15 cellular contexts compared by ENCODE assay signal in the genomic region with DNA sequence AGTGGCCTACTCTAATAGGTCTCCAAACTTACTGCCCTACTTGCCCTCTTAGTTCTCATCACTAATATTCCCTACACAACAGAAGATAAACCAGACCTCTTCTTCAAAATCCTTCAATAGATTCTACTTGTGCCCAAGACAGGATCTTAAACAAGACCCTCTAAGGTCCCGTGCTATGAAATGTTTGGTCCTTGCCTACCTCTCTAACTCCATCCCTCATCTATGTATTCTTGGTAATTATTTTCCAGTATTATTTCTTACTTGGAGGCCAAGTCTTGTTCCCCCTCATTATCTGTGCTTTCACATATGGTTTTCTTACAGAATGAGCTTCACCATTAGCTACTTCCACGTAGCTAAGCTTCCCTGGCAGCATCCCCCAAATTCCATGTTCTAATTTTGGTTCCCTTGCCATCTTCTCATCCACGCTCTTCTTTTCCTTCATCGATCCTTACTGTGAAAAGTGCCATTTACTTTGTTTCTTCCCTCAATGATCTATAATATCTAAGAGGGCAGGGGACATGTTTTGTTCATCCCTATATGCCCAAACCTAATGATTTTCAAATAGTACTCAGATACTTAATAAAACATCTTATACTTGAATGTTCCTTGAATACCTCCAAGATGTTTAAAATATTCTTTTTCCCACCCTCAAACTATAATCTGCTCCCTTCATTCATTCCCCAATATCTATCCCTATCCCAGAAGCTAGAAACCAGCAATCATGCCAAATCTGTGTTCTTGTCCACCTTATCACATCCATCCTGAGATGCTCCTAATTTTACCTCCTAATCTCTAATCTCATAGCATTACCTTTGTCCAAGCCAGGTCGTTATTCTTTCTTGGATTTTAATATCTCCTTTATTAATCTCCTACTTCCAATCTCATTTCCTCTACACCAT. TPM values are rescaled to one million over a fixed set of nuclear protein-coding genes. Genes with fewer than 3 reads are reported as not detected.
DNase-seq lines count a peak whose midpoint lies in the region; ATAC-seq and TF ChIP-seq lines count a peak whose summit lies in the region.
"Had no signal": no experiment of that assay in that cellular context is flagged by ENCODE, and none has a peak within 500 bp of the region (broad histone marks: within the 10 kb centered on the region; RNA-seq: fewer than 3 reads in every experiment).

No MANE protein-coding gene starts in this region.

- no peak for DNase-seq in CD4-positive, CD25-positive, alpha-beta regulatory T cell
- no peak for DNase-seq in GM23338 (ENCODE audit: low spot score)
- DNase-seq in activated naive CD8-positive, alpha-beta T cell treated with anti-CD3 and anti-CD28 coated beads for 36 hours, result no peak
- peak in 2 of 10 donors; percentile 1 to 3 for DNase-seq in naive thymus-derived CD8-positive, alpha-beta T cell
- no peak for DNase-seq in HCEC 1CT
- DNase-seq in COLO668 (lab: John Stamatoyannopoulos, UW; ENCODE audit: unreplicated experiment), result no peak
- DNase-seq in glomerular visceral epithelial cell (ENCODE audit: extremely low spot score), result no peak
- no peak for DNase-seq in RKO (ENCODE audit: low spot score)
- DNase-seq: activated CD4-positive, alpha-beta T cell treated with anti-CD3 and anti-CD28 coated beads, Interleukin-2, amount 50 U/mL, for 1 hour; anterior cingulate cortex; left ventricle myocardium inferior; NCI-H526; posterior cingulate gyrus; SJCRH30; stomach had no signal

- H3K9me3 ChIP-seq in CD4-positive, CD25-positive, alpha-beta regulatory T cell (ENCODE audit: control insufficient read depth in 2 of 2, low read length in 2 of 2), result no peaks in the 10 kb centered on the region
- H3K9me3 ChIP-seq: left ventricle myocardium inferior, SJCRH30, stomach had no signal

- H3F3A ChIP-seq in GM23338 (replicated peaks; ENCODE audit: low read depth), result peaks cover 26% of the 10 kb centered on the region

- POLR2A ChIA-PET in naive thymus-derived CD8-positive, alpha-beta T cell (lab: Charles Lee), result no interaction called here

- peak overlapping the region; percentile 78 for H3K4me3 ChIP-seq in CD4-positive, CD25-positive, alpha-beta regulatory T cell (ENCODE audit: low read depth, low read length)
- peak overlapping the region; percentile 19 for H3K4me3 ChIP-seq in GM23338
- H3K4me3 ChIP-seq: left ventricle myocardium inferior, SJCRH30, stomach had no signal

- H3K27ac ChIP-seq in CD4-positive, CD25-positive, alpha-beta regulatory T cell (ENCODE audit: insufficient read depth, low read length, poor library complexity, severe bottlenecking), result peak overlapping the region; percentile 47
- peak overlapping the region; percentile 42 for H3K27ac ChIP-seq in GM23338 (ENCODE audit: low read depth)
- H3K27ac ChIP-seq: left ventricle myocardium inferior, SJCRH30 had no signal

- H3K9me2 ChIP-seq in GM23338 (ENCODE audit: insufficient read depth), result no peaks in the 10 kb centered on the region

- no peak overlapping the region for H2AFZ ChIP-seq in GM23338

- peaks cover 100% of the 10 kb centered on the region for H3K79me2 ChIP-seq in GM23338 (replicated peaks; ENCODE audit: insufficient read depth)

- no peak for ATAC-seq in CD4-positive, CD25-positive, alpha-beta regulatory T cell (ENCODE audit: low read depth in 2 of 2)
- ATAC-seq in GM23338, result no peak
- no peak for ATAC-seq in naive thymus-derived CD8-positive, alpha-beta T cell

- H3K4me3 Mint-ChIP-seq in CD4-positive, CD25-positive, alpha-beta regulatory T cell, result peak overlapping the region; percentile 19 to 75 (median 48)
- peak overlapping the region; percentile 49 for H3K4me3 Mint-ChIP-seq in GM23338
- peak overlapping the region; percentile 55 for H3K4me3 Mint-ChIP-seq in activated naive CD8-positive, alpha-beta T cell treated with anti-CD3 and anti-CD28 coated beads for 36 hours
- H3K4me3 Mint-ChIP-seq in naive thymus-derived CD8-positive, alpha-beta T cell, result peak overlapping the region in 9 of 10 donors; percentile 2 to 71 (median 55)

- H3K27ac Mint-ChIP-seq in CD4-positive, CD25-positive, alpha-beta regulatory T cell, result peak overlapping the region; percentile 12 to 72 (median 34)
- no peak overlapping the region for H3K27ac Mint-ChIP-seq in GM23338
- peak overlapping the region; percentile 74 for H3K27ac Mint-ChIP-seq in activated naive CD8-positive, alpha-beta T cell treated with anti-CD3 and anti-CD28 coated beads for 36 hours
- peak overlapping the region in 9 of 10 donors; percentile 1 to 82 (median 54) for H3K27ac Mint-ChIP-seq in naive thymus-derived CD8-positive, alpha-beta T cell

- H3K27me3 ChIP-seq in CD4-positive, CD25-positive, alpha-beta regulatory T cell (ENCODE audit: control insufficient read depth, insufficient read depth, low read length), result no peaks in the 10 kb centered on the region
- no peaks in the 10 kb centered on the region for H3K27me3 ChIP-seq in GM23338 (ENCODE audit: insufficient read depth)
- H3K27me3 ChIP-seq: SJCRH30, stomach had no signal

- H3K36me3 ChIP-seq in CD4-positive, CD25-positive, alpha-beta regulatory T cell (ENCODE audit: control insufficient read depth, insufficient read depth, low read length), result peaks cover 81% of the 10 kb centered on the region
- H3K36me3 ChIP-seq in GM23338 (ENCODE audit: insufficient read depth), result peaks cover 83% of the 10 kb centered on the region

- H3K4me1 ChIP-seq in CD4-positive, CD25-positive, alpha-beta regulatory T cell (ENCODE audit: control insufficient read depth, insufficient read depth, low read length, poor library complexity, severe bottlenecking), result peaks cover 93% of the 10 kb centered on the region
- H3K4me1 ChIP-seq in GM23338 (ENCODE audit: insufficient read depth), result peaks cover 22% of the 10 kb centered on the region; the same call in 1 of the 2 replicates

- no peaks in the 10 kb centered on the region for H3K9me3 Mint-ChIP-seq in CD4-positive, CD25-positive, alpha-beta regulatory T cell
- H3K9me3 Mint-ChIP-seq in GM23338, result no peaks in the 10 kb centered on the region
- H3K9me3 Mint-ChIP-seq in activated naive CD8-positive, alpha-beta T cell treated with anti-CD3 and anti-CD28 coated beads for 36 hours, result no peaks in the 10 kb centered on the region
- no peaks in the 10 kb centered on the region for H3K9me3 Mint-ChIP-seq in naive thymus-derived CD8-positive, alpha-beta T cell

- peaks cover 54 to 91% (median 70%) of the 10 kb centered on the region in 4 donors for H3K4me1 Mint-ChIP-seq in CD4-positive, CD25-positive, alpha-beta regulatory T cell
- H3K4me1 Mint-ChIP-seq in GM23338, result peaks cover 63% of the 10 kb centered on the region
- H3K4me1 Mint-ChIP-seq in activated naive CD8-positive, alpha-beta T cell treated with anti-CD3 and anti-CD28 coated beads for 36 hours, result peaks cover 77% of the 10 kb centered on the region
- peaks cover 40 to 88% (median 80%) of the 10 kb centered on the region in 4 donors for H3K4me1 Mint-ChIP-seq in naive thymus-derived CD8-positive, alpha-beta T cell

- H4K20me1 ChIP-seq in GM23338 (replicated peaks; ENCODE audit: insufficient read depth), result peaks cover 88% of the 10 kb centered on the region

- no peaks in the 10 kb centered on the region for H3K27me3 Mint-ChIP-seq in CD4-positive, CD25-positive, alpha-beta regulatory T cell
- H3K27me3 Mint-ChIP-seq in GM23338 (ENCODE audit: insufficient read depth, low read depth, poor library complexity), result peaks cover 14% of the 10 kb centered on the region
- H3K27me3 Mint-ChIP-seq in activated naive CD8-positive, alpha-beta T cell treated with anti-CD3 and anti-CD28 coated beads for 36 hours, result no peaks in the 10 kb centered on the region
- no peaks in the 10 kb centered on the region for H3K27me3 Mint-ChIP-seq in naive thymus-derived CD8-positive, alpha-beta T cell

- peaks cover 58% of the 10 kb centered on the region for H3K36me3 Mint-ChIP-seq in CD4-positive, CD25-positive, alpha-beta regulatory T cell
- peaks cover 97% of the 10 kb centered on the region for H3K36me3 Mint-ChIP-seq in GM23338 (ENCODE audit: low read depth)
- peaks cover 83% of the 10 kb centered on the region for H3K36me3 Mint-ChIP-seq in activated naive CD8-positive, alpha-beta T cell treated with anti-CD3 and anti-CD28 coated beads for 36 hours
- H3K36me3 Mint-ChIP-seq in naive thymus-derived CD8-positive, alpha-beta T cell, result peaks cover 4 to 96% (median 33%) of the 10 kb centered on the region in 3 donors

- peak overlapping the region; percentile 65 for H3K4me2 ChIP-seq in GM23338

- no peak for TF ChIP-seq CTCF in GM23338 (conservative IDR thresholded peaks at IDR 0.05; ENCODE audit: low read depth in 2 of 2)

TF ChIP-seq in GM23338, 12 proteins besides CTCF, POLR2A, EP300 and RAD21 (continues in another document):
- TF ChIP-seq STAT1 (IDR thresholded peaks at IDR 0.05; ENCODE audit: unreplicated experiment), result no peak

RNA-seq across cellular contexts. Expression of gene HNRNPC, which starts 10.1 kb away (rescaled TPM):
- 582 TPM for total RNA-seq in CD4-positive, CD25-positive, alpha-beta regulatory T cell
- 100 to 1,000 TPM; 752 to 840 (median 794) TPM for polyA plus RNA-seq in CD4-positive, CD25-positive, alpha-beta regulatory T cell
- 1,259 and 1,323 TPM in 2 replicates for total RNA-seq in GM23338 (2014; rRNA removed; shearing (Covaris generic))
- 1,257 and 1,296 TPM in 2 replicates for polyA plus RNA-seq in GM23338 (2016; fragmentation: Nextera tagmentation; extraction: Ambion mirVana)
- total RNA-seq in activated naive CD8-positive, alpha-beta T cell treated with anti-CD3 and anti-CD28 coated beads for 36 hours, result 1,000 to 10,000 TPM; 1,256 to 1,302 TPM
- total RNA-seq in naive thymus-derived CD8-positive, alpha-beta T cell, result 100 to 1,000 TPM; 569 to 584 TPM
- 100 to 1,000 TPM; 795 to 893 (median 875) TPM for polyA plus RNA-seq in naive thymus-derived CD8-positive, alpha-beta T cell

RNA-seq across cellular contexts. Expression of gene RPGRIP1, which starts 20.7 kb away (rescaled TPM):
- total RNA-seq in CD4-positive, CD25-positive, alpha-beta regulatory T cell, result not detected
- under 1 TPM in 1 of 4 donors, not detected in 3; 0.10 TPM for polyA plus RNA-seq in CD4-positive, CD25-positive, alpha-beta regulatory T cell
- total RNA-seq in GM23338 (2014; rRNA removed; shearing (Covaris generic)), result 0.93 and 1.6 TPM in 2 replicates
- polyA plus RNA-seq in GM23338 (2016; fragmentation: Nextera tagmentation; extraction: Ambion mirVana), result 0.24 and 0.26 TPM in 2 replicates
- total RNA-seq in activated naive CD8-positive, alpha-beta T cell treated with anti-CD3 and anti-CD28 coated beads for 36 hours, result under 1 TPM; 0.08 to 0.22 TPM
- not detected for total RNA-seq in naive thymus-derived CD8-positive, alpha-beta T cell
- under 1 TPM in 1 of 3 donors, not detected in 2; 0.09 TPM for polyA plus RNA-seq in naive thymus-derived CD8-positive, alpha-beta T cell
- total RNA-seq: SJCRH30 had no signal
